ENCODE assay signal across 20 cellular contexts in the genomic region with DNA sequence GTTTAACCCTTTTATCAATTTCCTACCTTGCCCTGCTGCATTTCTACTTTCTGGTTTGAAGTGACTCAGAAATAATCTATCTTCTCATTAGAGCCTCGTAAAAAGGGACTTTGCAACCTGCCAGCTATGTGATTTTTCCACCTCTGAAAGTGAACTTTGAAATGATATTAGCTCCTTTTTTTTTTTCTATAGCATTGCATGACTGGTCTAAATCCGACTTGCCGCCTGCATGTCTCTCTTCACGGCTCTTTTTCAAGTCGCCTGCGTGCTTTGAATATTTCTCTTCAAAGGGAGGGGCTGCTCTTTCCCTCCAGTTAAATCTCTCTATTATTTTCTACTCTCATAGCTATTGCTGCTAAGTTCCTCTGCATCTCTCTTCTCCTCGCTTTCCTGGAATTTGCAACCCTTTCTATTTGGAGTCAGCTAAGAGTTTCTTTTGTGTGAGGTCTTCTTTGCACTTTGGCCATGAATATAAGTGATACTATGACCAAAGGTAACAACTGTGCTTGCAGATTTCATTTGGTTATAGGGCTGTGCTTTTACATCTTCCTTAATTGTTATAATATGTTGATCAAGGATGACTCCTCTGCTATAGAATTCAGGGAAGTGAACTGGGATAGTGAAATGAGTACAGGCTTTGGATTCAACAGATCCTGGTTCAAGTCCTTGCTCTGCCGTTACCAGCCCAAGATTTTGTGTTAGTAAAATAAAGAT.
DNase-seq lines count a peak whose midpoint lies in the region; ATAC-seq, FAIRE-seq and TF ChIP-seq lines count a peak whose summit lies in the region.
"Had no signal": no experiment of that assay in that cellular context is flagged by ENCODE, and none has a peak within 500 bp of the region (broad histone marks: within the 10 kb centered on the region; RNA-seq: fewer than 3 reads in every experiment).

No MANE protein-coding gene starts in this region.

- peak overlapping the region; percentile 49 for H3K27ac Mint-ChIP-seq in mesothelial cell of epicardium
- H3K27ac Mint-ChIP-seq: H9 had no signal

- DNase-seq in HT-29 (ENCODE audit: low spot score), result peak; percentile 21
- DNase-seq in astrocyte of the hippocampus (ENCODE audit: low read depth, low spot score), result peak; percentile 53
- no peak for DNase-seq in mesothelial cell of epicardium (ENCODE audit: low spot score in 2 of 2, unreplicated experiment in 2 of 2)
- peak; percentile 92 for DNase-seq in small intestine
- DNase-seq in T1000 (lab: John Stamatoyannopoulos, UW), result no peak
- no peak for DNase-seq in pancreas
- DNase-seq in stimulated activated naive CD8-positive, alpha-beta T cell treated with anti-CD3 and anti-CD28 coated beads, Interleukin-15, Interleukin-2, amounts not matched to agents 100 U/mL and 50 U/mL, for 24 hours, result no peak
- no peak for DNase-seq in adrenal gland
- DNase-seq: ACHN, DMS 273 treated with DMSO at 0.1 percent for 48 hours, DND-41, H9, Kasumi-1, NCI-H1105, NCI-H1694, NCI-H2081 treated with DMSO at 0.1 percent for 48 hours, NCI-H774, Right ventricle myocardium superior had no signal

- H3K9me3 ChIP-seq in small intestine (ENCODE audit: control insufficient read depth, low read depth), result no peaks in the 10 kb centered on the region
- no peaks in the 10 kb centered on the region for H3K9me3 ChIP-seq in pancreas
- no peaks in the 10 kb centered on the region for H3K9me3 ChIP-seq in adrenal gland (replicated peaks in 1 of 3)

- intact Hi-C loops in pancreas (cut with DNase I), result no loop called here
- intact Hi-C loops in adrenal gland (cut with DNase I), result no loop called here

- H3K4me3 Mint-ChIP-seq in mesothelial cell of epicardium, result peak overlapping the region; percentile 18
- H3K4me3 Mint-ChIP-seq: H9 had no signal

- H3K27ac ChIP-seq in small intestine (ENCODE audit: low read depth in 1 of 2, low read length in 1 of 2) (peak overlapping the region; percentile 46 to 87), pancreas (no peak overlapping the region), adrenal gland (no peak overlapping the region)
- H3K27ac ChIP-seq: HL-60 had no signal

- H3K9me3 Mint-ChIP-seq in mesothelial cell of epicardium, result no peaks in the 10 kb centered on the region
- H3K9me3 Mint-ChIP-seq: H9 had no signal

- H3K36me3 ChIP-seq in small intestine (ENCODE audit: control insufficient read depth in 2 of 2, insufficient read depth in 2 of 2, low read length in 2 of 2), result no peaks in the 10 kb centered on the region
- no peaks in the 10 kb centered on the region for H3K36me3 ChIP-seq in pancreas
- H3K36me3 ChIP-seq in adrenal gland (replicated peaks in 1 of 2), result no peaks in the 10 kb centered on the region

- peaks cover 55% of the 10 kb centered on the region for H3K4me1 Mint-ChIP-seq in mesothelial cell of epicardium

- FAIRE-seq in small intestine (lab: Jason Lieb, UNC) (peak; percentile 67), pancreas (lab: Jason Lieb, UNC) (no peak)
- FAIRE-seq: HTR-8/SVneo had no signal

- H3K4me3 ChIP-seq in small intestine (ENCODE audit: low read depth in 1 of 2, low read length in 2 of 2), result no peak overlapping the region
- H3K4me3 ChIP-seq in pancreas, result no peak overlapping the region
- H3K4me3 ChIP-seq in adrenal gland, result no peak overlapping the region

- ATAC-seq in pancreas, result no peak
- ATAC-seq in stimulated activated naive CD8-positive, alpha-beta T cell treated with anti-CD3 and anti-CD28 coated beads, Interleukin-15, Interleukin-2, amounts not matched to agents 100 U/mL and 50 U/mL, for 24 hours, result no peak

- H3K4me1 ChIP-seq in small intestine (ENCODE audit: control insufficient read depth in 2 of 2, insufficient read depth in 1 of 2, low read depth in 1 of 2, low read length in 1 of 2) (peaks cover 5 to 7% of the 10 kb centered on the region in 2 donors), pancreas (no peaks in the 10 kb centered on the region), adrenal gland (replicated peaks in 1 of 2) (peaks cover 0 to 4% of the 10 kb centered on the region in 2 donors)

- H3K27me3 ChIP-seq in small intestine (ENCODE audit: control insufficient read depth in 2 of 2, insufficient read depth in 2 of 2, low read length in 2 of 2) (no peaks in the 10 kb centered on the region), pancreas (peaks cover 0 to 3% (median 0%) of the 10 kb centered on the region in 4 donors), adrenal gland (no peaks in the 10 kb centered on the region)

- no peak for TF ChIP-seq POLR2A in adrenal gland (IDR thresholded peaks at IDR 0.05)

- no peaks in the 10 kb centered on the region for H3K36me3 Mint-ChIP-seq in mesothelial cell of epicardium

- 21 to 39% (median 27%) methylated on average over 8 of the region's 8 CpGs for WGBS in small intestine, 3 donors
- 21 to 25% methylated on average over 8 of the region's 8 CpGs for WGBS in pancreas, 2 donors
- WGBS in adrenal gland, 4 donors, result 48 to 69% (median 64%) methylated on average over 8 of the region's 8 CpGs

- H3K27me3 Mint-ChIP-seq in mesothelial cell of epicardium (ENCODE audit: low read depth), result no peaks in the 10 kb centered on the region

- no peak for TF ChIP-seq CTCF in mesothelial cell of epicardium (IDR thresholded peaks at IDR 0.05; ENCODE audit: unreplicated experiment)
- no peak for TF ChIP-seq CTCF in pancreas (IDR thresholded peaks at IDR 0.05)
- no peak for TF ChIP-seq CTCF in adrenal gland (IDR thresholded peaks at IDR 0.05)

Comparison
In these comparisons a context has a peak if more than half of its experiments do, and no peak if none do; other contexts are left out.
1. DNase-seq: peak in HT-29 (single experiment), astrocyte of the hippocampus (single experiment) and small intestine (single experiment); none in mesothelial cell of epicardium (0 of 2), T1000 (single experiment), pancreas (0 of 6), stimulated activated naive CD8-positive, alpha-beta T cell treated with anti-CD3 and anti-CD28 coated beads, Interleukin-15, Interleukin-2, amounts not matched to agents 100 U/mL and 50 U/mL, for 24 hours (single experiment) and adrenal gland (0 of 7).
2. H3K27ac ChIP-seq: peak in small intestine (2 of 2); none in pancreas (0 of 4) and adrenal gland (0 of 5).